ENCODE assay signal across 8 cellular contexts in genomic region chr14:65206448-65207096, GRCh38.
DNase-seq lines count a peak whose midpoint lies in the region; ATAC-seq and TF ChIP-seq lines count a peak whose summit lies in the region.

No MANE protein-coding gene starts in this region.

- H3K79me2 ChIP-seq in OCI-LY1 (ENCODE audit: insufficient read depth, low read length) = no peaks in the 10 kb centered on the region

- no peaks in the 10 kb centered on the region for H3K9me3 ChIP-seq in OCI-LY1 (ENCODE audit: low read length)
- H3K9me3 ChIP-seq in SJCRH30 (replicated peaks) = no peaks in the 10 kb centered on the region

- H3F3A ChIP-seq in OCI-LY1 (ENCODE audit: insufficient read depth, low read length) = no peaks in the 10 kb centered on the region

- peak overlapping the region; percentile 72 for H3K9ac ChIP-seq in OCI-LY1 (ENCODE audit: low read length)

- peak overlapping the region; percentile 98 for H3K27ac ChIP-seq in OCI-LY1 (ENCODE audit: low read depth, low read length, poor library complexity, severe bottlenecking)
- H3K27ac ChIP-seq in foreskin keratinocyte = no peak overlapping the region
- no peak overlapping the region for H3K27ac ChIP-seq in SJCRH30

- H3K36me3 ChIP-seq in OCI-LY1 (ENCODE audit: insufficient read depth, low read length) (no peaks in the 10 kb centered on the region), SJCRH30 (no peaks in the 10 kb centered on the region)

- intact Hi-C loops in activated naive CD4-positive, alpha-beta T cell treated with anti-CD3 and anti-CD28 coated beads for 36 hours (cut with micrococcal nuclease) = loop anchor here (1.0 to 5.0 kb wide), 16 partner anchors 26 to 1929 kb away; partner anchors contain the start of genes FNTB, FUT8 and MAX

- H3K4me1 Mint-ChIP-seq in activated naive CD4-positive, alpha-beta T cell treated with anti-CD3 and anti-CD28 coated beads for 36 hours (ENCODE audit: low read depth) = peaks cover 62% of the 10 kb centered on the region

- no peak overlapping the region for H2AFZ ChIP-seq in OCI-LY1 (ENCODE audit: low read length)

- peak; percentile 63 for ATAC-seq in HG02884 (IDR thresholded peaks at IDR 0.05; ENCODE audit: unreplicated experiment)
- ATAC-seq in foreskin keratinocyte = peak; percentile 88

- H3K4me1 ChIP-seq in OCI-LY1 (ENCODE audit: insufficient read depth, low read length, severe bottlenecking) = peaks cover 86% of the 10 kb centered on the region
- H3K4me1 ChIP-seq in foreskin keratinocyte = peaks cover 18% of the 10 kb centered on the region
- H3K4me1 ChIP-seq in SJCRH30 = no peaks in the 10 kb centered on the region

- H3K4me3 Mint-ChIP-seq in activated naive CD4-positive, alpha-beta T cell treated with anti-CD3 and anti-CD28 coated beads for 36 hours = peak overlapping the region; percentile 6

- TF ChIP-seq CTCF in OCI-LY1 (IDR thresholded peaks at IDR 0.05; ENCODE audit: low read length) (no peak), foreskin keratinocyte (conservative IDR thresholded peaks at IDR 0.05) (no peak)

- H3K27me3 Mint-ChIP-seq in activated naive CD4-positive, alpha-beta T cell treated with anti-CD3 and anti-CD28 coated beads for 36 hours (ENCODE audit: low read depth) = peaks cover 3% of the 10 kb centered on the region

- CTCF ChIA-PET in activated naive CD4-positive, alpha-beta T cell treated with anti-CD3 and anti-CD28 coated beads for 36 hours (lab: Charles Lee) = interaction anchor here (0.7 to 1.5 kb wide), 9 partner anchors 15 to 687 kb away, joined by 3 to 7 read pairs (median 4); partner anchors contain the start of gene FUT8

- H3K36me3 Mint-ChIP-seq in activated naive CD4-positive, alpha-beta T cell treated with anti-CD3 and anti-CD28 coated beads for 36 hours (ENCODE audit: low read depth) = peaks cover 2% of the 10 kb centered on the region

- peak overlapping the region; percentile 53 for H3K4me2 ChIP-seq in OCI-LY1 (ENCODE audit: low read length)

- peak overlapping the region; percentile 71 for H3K27ac Mint-ChIP-seq in activated naive CD4-positive, alpha-beta T cell treated with anti-CD3 and anti-CD28 coated beads for 36 hours

- peaks cover 4% of the 10 kb centered on the region for H3K9me3 Mint-ChIP-seq in activated naive CD4-positive, alpha-beta T cell treated with anti-CD3 and anti-CD28 coated beads for 36 hours

- no peaks in the 10 kb centered on the region for H3K9me2 ChIP-seq in OCI-LY1 (ENCODE audit: low read depth, low read length)

- no peaks in the 10 kb centered on the region for H4K20me1 ChIP-seq in OCI-LY1 (ENCODE audit: insufficient read depth, low read length)

- H3K27me3 ChIP-seq in OCI-LY1 (ENCODE audit: insufficient read depth, low read length) (no peaks in the 10 kb centered on the region), foreskin keratinocyte (no peaks in the 10 kb centered on the region), SJCRH30 (no peaks in the 10 kb centered on the region)

- peak; percentile 29 for DNase-seq in activated naive CD4-positive, alpha-beta T cell treated with anti-CD3 and anti-CD28 coated beads for 36 hours
- no peak for DNase-seq in activated naive CD4-positive, alpha-beta T cell treated with anti-CD3 and anti-CD28 coated beads, Interleukin-2, amount 50 U/mL, for 16 hours
- DNase-seq in foreskin keratinocyte (peak; percentile 59 to 76), amygdala (lab: John Stamatoyannopoulos, UW) (no peak), DMS53 treated with DMSO at 0.1 percent for 48 hours (lab: John Stamatoyannopoulos, UW; ENCODE audit: unreplicated experiment) (no peak), SJCRH30 (no peak)

- H3K4me3 ChIP-seq in OCI-LY1 (ENCODE audit: low read depth, low read length, poor library complexity, severe bottlenecking) (peak overlapping the region; percentile 39), SJCRH30 (no peak overlapping the region)

Comparison
In these comparisons a context has a peak if more than half of its experiments do, and no peak if none do; other contexts are left out.
1. DNase-seq: peak in activated naive CD4-positive, alpha-beta T cell treated with anti-CD3 and anti-CD28 coated beads for 36 hours (single experiment) and foreskin keratinocyte (2 of 2); none in activated naive CD4-positive, alpha-beta T cell treated with anti-CD3 and anti-CD28 coated beads, Interleukin-2, amount 50 U/mL, for 16 hours (single experiment), amygdala (0 of 56), DMS53 treated with DMSO at 0.1 percent for 48 hours (single experiment) and SJCRH30 (0 of 2).